Comparison of ENCODE assay signal across 9 cellular contexts in the genomic region with DNA sequence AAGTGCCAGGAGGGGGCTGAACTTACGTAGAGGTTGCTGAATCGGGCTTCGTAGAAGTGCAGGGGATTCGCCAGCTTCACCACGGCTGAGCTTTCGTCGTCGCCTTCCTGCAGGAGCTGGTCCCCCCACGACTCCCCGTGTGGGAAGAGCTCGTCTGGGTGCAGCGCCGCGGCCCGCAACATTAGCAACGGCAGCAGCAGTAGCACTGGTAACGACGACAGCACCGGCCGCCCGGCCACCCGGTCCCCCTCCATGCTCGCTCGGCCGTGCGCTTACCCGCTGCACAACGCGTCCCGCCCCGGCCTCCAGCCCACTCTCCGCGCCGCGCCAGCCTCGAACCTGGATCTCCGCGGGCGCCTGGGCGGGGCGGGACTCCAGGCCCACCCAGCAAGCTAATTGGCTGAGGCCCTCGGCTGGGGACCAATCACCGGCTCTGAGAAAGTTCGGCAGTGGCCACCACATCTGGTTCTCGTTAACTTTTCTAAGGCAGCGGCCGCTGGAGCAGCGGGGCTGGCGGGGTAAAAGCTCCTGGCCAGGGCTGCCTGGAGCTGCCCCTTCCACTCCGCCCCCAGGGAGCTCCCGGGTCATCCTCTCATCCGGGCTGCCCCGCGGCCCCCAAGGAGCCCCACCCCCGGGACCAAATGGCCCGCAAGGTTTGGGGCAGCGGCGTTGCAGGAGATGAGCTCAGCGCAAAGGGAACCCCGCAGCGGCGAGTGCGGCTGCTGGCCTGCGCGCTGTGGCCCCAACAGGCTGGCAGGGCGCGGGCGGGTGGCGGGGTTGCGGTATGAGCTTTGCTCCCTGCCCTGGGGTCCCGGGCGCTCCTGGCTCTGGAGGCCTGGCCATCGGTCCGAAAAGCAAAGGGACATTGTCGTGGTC. TPM values are rescaled to one million over a fixed set of nuclear protein-coding genes. Genes with fewer than 3 reads are reported as not detected.
DNase-seq lines count a peak whose midpoint lies in the region; ATAC-seq, FAIRE-seq and TF ChIP-seq lines count a peak whose summit lies in the region.
"Had no signal": no experiment of that assay in that cellular context is flagged by ENCODE, and none has a peak within 500 bp of the region (broad histone marks: within the 10 kb centered on the region; RNA-seq: fewer than 3 reads in every experiment).

A gene with protein sequence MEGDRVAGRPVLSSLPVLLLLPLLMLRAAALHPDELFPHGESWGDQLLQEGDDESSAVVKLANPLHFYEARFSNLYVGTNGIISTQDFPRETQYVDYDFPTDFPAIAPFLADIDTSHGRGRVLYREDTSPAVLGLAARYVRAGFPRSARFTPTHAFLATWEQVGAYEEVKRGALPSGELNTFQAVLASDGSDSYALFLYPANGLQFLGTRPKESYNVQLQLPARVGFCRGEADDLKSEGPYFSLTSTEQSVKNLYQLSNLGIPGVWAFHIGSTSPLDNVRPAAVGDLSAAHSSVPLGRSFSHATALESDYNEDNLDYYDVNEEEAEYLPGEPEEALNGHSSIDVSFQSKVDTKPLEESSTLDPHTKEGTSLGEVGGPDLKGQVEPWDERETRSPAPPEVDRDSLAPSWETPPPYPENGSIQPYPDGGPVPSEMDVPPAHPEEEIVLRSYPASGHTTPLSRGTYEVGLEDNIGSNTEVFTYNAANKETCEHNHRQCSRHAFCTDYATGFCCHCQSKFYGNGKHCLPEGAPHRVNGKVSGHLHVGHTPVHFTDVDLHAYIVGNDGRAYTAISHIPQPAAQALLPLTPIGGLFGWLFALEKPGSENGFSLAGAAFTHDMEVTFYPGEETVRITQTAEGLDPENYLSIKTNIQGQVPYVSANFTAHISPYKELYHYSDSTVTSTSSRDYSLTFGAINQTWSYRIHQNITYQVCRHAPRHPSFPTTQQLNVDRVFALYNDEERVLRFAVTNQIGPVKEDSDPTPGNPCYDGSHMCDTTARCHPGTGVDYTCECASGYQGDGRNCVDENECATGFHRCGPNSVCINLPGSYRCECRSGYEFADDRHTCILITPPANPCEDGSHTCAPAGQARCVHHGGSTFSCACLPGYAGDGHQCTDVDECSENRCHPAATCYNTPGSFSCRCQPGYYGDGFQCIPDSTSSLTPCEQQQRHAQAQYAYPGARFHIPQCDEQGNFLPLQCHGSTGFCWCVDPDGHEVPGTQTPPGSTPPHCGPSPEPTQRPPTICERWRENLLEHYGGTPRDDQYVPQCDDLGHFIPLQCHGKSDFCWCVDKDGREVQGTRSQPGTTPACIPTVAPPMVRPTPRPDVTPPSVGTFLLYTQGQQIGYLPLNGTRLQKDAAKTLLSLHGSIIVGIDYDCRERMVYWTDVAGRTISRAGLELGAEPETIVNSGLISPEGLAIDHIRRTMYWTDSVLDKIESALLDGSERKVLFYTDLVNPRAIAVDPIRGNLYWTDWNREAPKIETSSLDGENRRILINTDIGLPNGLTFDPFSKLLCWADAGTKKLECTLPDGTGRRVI (N-terminal part only) (minus strand): TSS at position 319 of the 876 bp plus-strand sequence. CDS start 65 bp downstream, at position 254.

- H3K9me3 ChIP-seq in left ventricle myocardium inferior (replicated peaks) (no peaks in the 10 kb centered on the region), parathyroid adenoma (ENCODE audit: control insufficient read depth, low read length) (no peaks in the 10 kb centered on the region), vagina (no peaks in the 10 kb centered on the region)

- intact Hi-C loops in left ventricle myocardium inferior (cut with micrococcal nuclease): no loop called here
- intact Hi-C loops in vagina (cut with DNase I): loop anchor here (5.0 kb wide), 2 partner anchors 72 to 198 kb away; a partner anchor contains a TSS

- FAIRE-seq in GM18507 (lab: Jason Lieb, UNC): no peak

- H3K27me3 ChIP-seq in left ventricle myocardium inferior (ENCODE audit: low read depth) (no peaks in the 10 kb centered on the region), parathyroid adenoma (ENCODE audit: control insufficient read depth, insufficient read depth, low read length) (no peaks in the 10 kb centered on the region), vagina (no peaks in the 10 kb centered on the region)

- H3K36me3 ChIP-seq in left ventricle myocardium inferior: no peaks in the 10 kb centered on the region
- H3K36me3 ChIP-seq in parathyroid adenoma (ENCODE audit: control insufficient read depth, insufficient read depth, low read length): no peaks in the 10 kb centered on the region
- no peaks in the 10 kb centered on the region for H3K36me3 ChIP-seq in vagina

- H3K4me3 ChIP-seq in left ventricle myocardium inferior (peak within 1 kb of the TSS; percentile 84), parathyroid adenoma (ENCODE audit: low read depth, low read length) (peak within 1 kb of the TSS; percentile 65), vagina (peak within 1 kb of the TSS; percentile 65 to 66)

- TF ChIP-seq CTCF in left ventricle myocardium inferior (IDR thresholded peaks at IDR 0.05; ENCODE audit: borderline replicate concordance): no peak
- no peak for TF ChIP-seq CTCF in parathyroid adenoma (IDR thresholded peaks at IDR 0.05)
- TF ChIP-seq CTCF in vagina (IDR thresholded peaks at IDR 0.05): no peak

- no peak for ATAC-seq in HG03095 (IDR thresholded peaks at IDR 0.05; ENCODE audit: unreplicated experiment)

- peak within 1 kb of the TSS; percentile 91 for H2AFZ ChIP-seq in parathyroid adenoma

- H3K9ac ChIP-seq in parathyroid adenoma: no peak within 1 kb of the TSS

- DNase-seq in GM18507 (ENCODE audit: extremely low spot score, insufficient read length, low read depth) (peak; percentile 7), amniotic stem cell (lab: John Stamatoyannopoulos, UW) (peak; percentile 92), left ventricle myocardium inferior (peak; percentile 91), vagina (ENCODE audit: extremely low spot score in 2 of 2) (no peak), GF-D8 (lab: John Stamatoyannopoulos, UW) (no peak)

- H3K4me2 ChIP-seq in parathyroid adenoma (ENCODE audit: low read length): peak within 1 kb of the TSS; percentile 91

- peaks cover 79% of the 10 kb centered on the region for H3K4me1 ChIP-seq in left ventricle myocardium inferior
- H3K4me1 ChIP-seq in parathyroid adenoma: peaks cover 32% of the 10 kb centered on the region
- peaks cover 22% of the 10 kb centered on the region for H3K4me1 ChIP-seq in vagina

- H3K79me2 ChIP-seq in parathyroid adenoma: peaks cover 2% of the 10 kb centered on the region

- peak within 1 kb of the TSS; percentile 92 for H3K27ac ChIP-seq in left ventricle myocardium inferior (replicated peaks)
- peak within 1 kb of the TSS; percentile 55 for H3K27ac ChIP-seq in parathyroid adenoma
- H3K27ac ChIP-seq in vagina: peak within 1 kb of the TSS; percentile 86
- H3K27ac ChIP-seq: epithelial cell of prostate had no signal

- peak in 1 of 2 donors; percentile 41 for TF ChIP-seq POLR2A in vagina (IDR thresholded peaks at IDR 0.05)

TF ChIP-seq in PFSK-1, 5 proteins besides CTCF, POLR2A, EP300 and RAD21:
- TF ChIP-seq TAF1 (IDR thresholded peaks at IDR 0.05; ENCODE audit: borderline replicate concordance, insufficient read depth, low read length) (peak; percentile 46; the same call in 1 of the 2 replicates), SIN3A (IDR thresholded peaks at IDR 0.05; ENCODE audit: borderline replicate concordance, insufficient read depth, low read length) (no peak), POLR2AphosphoS5 (IDR thresholded peaks at IDR 0.05; ENCODE audit: low read depth, low read length) (0 out of 2 replicates have a peak, but pooled peaks have one; percentile 21), FOXP2 (optimal IDR thresholded peaks at IDR 0.05; ENCODE audit: borderline replicate concordance, extremely low read depth, extremely low read length, insufficient read depth) (no peak)

RNA-seq across cellular contexts. Expression of the gene that starts here (rescaled TPM):
- polyA plus RNA-seq in PFSK-1 (2012; ENCODE audit: insufficient read length, low read depth): 11.7 TPM
- 35.2 TPM for total RNA-seq in left ventricle myocardium inferior
- total RNA-seq in vagina: 20.1 TPM

Comparison
In these comparisons a context has a peak if more than half of its experiments do, and no peak if none do; other contexts are left out.
1. DNase-seq: peak in GM18507 (single experiment), amniotic stem cell (single experiment) and left ventricle myocardium inferior (single experiment); none in vagina (0 of 2) and GF-D8 (single experiment).
2. Peak in every context shown above with its lines, with median percentiles within 50 percentile points of each other: H3K27ac ChIP-seq and H3K4me3 ChIP-seq.